Comparison of ENCODE assay signal across 20 cellular contexts in the genomic region with DNA sequence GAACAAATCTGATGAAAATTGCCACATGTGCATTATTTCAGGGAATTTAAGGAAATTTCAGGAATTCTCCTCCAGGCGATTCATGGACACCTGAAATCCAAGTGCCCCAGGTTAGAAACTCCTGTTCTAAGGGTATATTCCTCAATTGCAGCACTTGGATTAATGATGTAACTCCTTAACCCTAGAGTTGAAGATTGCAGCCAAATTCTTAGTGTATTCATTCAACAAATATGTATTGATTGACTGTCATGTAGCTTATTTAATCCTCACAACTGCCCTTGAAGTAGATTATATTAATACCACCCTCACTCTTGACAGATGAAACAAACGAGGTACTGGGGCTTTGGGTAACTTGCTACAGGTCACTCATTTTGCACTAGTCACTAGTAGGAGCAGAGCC. TPM values are rescaled to one million over a fixed set of nuclear protein-coding genes. Genes with fewer than 3 reads are reported as not detected.
"Had no signal": no experiment of that assay in that cellular context is flagged by ENCODE, and none has a peak within 500 bp of the region (broad histone marks: within the 10 kb centered on the region; RNA-seq: fewer than 3 reads in every experiment).

No MANE protein-coding gene starts in this region.

- H3K36me3 ChIP-seq: ovary, thoracic aorta had no signal

- ATAC-seq: activated CD4-positive, alpha-beta T cell treated with anti-CD3 and anti-CD28 coated beads for 36 hours; activated naive CD4-positive, alpha-beta T cell treated with anti-CD3 and anti-CD28 coated beads, Interleukin-2, amount 50 U/mL, for 72 hours; left cardiac atrium; naive thymus-derived CD4-positive, alpha-beta T cell; psoas muscle; right cardiac atrium had no signal

- DNase-seq: activated CD4-positive, alpha-beta T cell treated with anti-CD3 and anti-CD28 coated beads for 36 hours; activated CD4-positive, alpha-beta T cell treated with anti-CD3 and anti-CD28 coated beads, Interleukin-2, amount 50 U/mL, for 48 hours; activated gamma-delta T cell; erythroblast; hippocampal formation; left cardiac atrium; mesendoderm; naive thymus-derived CD4-positive, alpha-beta T cell; ovary; psoas muscle; right cardiac atrium; stimulated activated CD4-positive, alpha-beta T cell treated with anti-CD3 and anti-CD28 coated beads, Interleukin-4, amount 100 ng/mL, for 1 hour had no signal

- H3K4me1 ChIP-seq: psoas muscle had no signal

- H3K9me3 Mint-ChIP-seq: activated naive CD4-positive, alpha-beta T cell treated with anti-CD3 and anti-CD28 coated beads, Interleukin-2, amount 50 U/mL, for 72 hours; naive thymus-derived CD4-positive, alpha-beta T cell had no signal

- H3K9me3 ChIP-seq: ovary, psoas muscle, thoracic aorta had no signal

- H3K4me1 Mint-ChIP-seq: activated CD4-positive, alpha-beta T cell treated with anti-CD3 and anti-CD28 coated beads for 36 hours had no signal

- H3K4me3 Mint-ChIP-seq: activated CD4-positive, alpha-beta T cell treated with anti-CD3 and anti-CD28 coated beads for 36 hours; naive thymus-derived CD4-positive, alpha-beta T cell had no signal

- H3K27ac ChIP-seq: ovary, psoas muscle, skin epidermis, thoracic aorta had no signal

- H3K27me3 ChIP-seq: ovary had no signal

- H3K4me3 ChIP-seq: ovary, psoas muscle, skin epidermis, thoracic aorta had no signal

- H3K36me3 Mint-ChIP-seq: activated naive CD4-positive, alpha-beta T cell treated with anti-CD3 and anti-CD28 coated beads, Interleukin-2, amount 50 U/mL, for 72 hours; naive thymus-derived CD4-positive, alpha-beta T cell had no signal

- H3K27ac Mint-ChIP-seq: activated CD4-positive, alpha-beta T cell treated with anti-CD3 and anti-CD28 coated beads for 36 hours; activated naive CD4-positive, alpha-beta T cell treated with anti-CD3 and anti-CD28 coated beads, Interleukin-2, amount 50 U/mL, for 72 hours; naive thymus-derived CD4-positive, alpha-beta T cell had no signal

RNA-seq across cellular contexts. Expression of a gene that starts 49.8 kb away (rescaled TPM):
- total RNA-seq: activated CD4-positive, alpha-beta T cell treated with anti-CD3 and anti-CD28 coated beads for 36 hours; activated naive CD4-positive, alpha-beta T cell treated with anti-CD3 and anti-CD28 coated beads, Interleukin-2, amount 50 U/mL, for 72 hours; cardiac septum; dermis microvascular lymphatic vessel endothelial cell; left cardiac atrium; lower leg skin; naive thymus-derived CD4-positive, alpha-beta T cell; ovary; psoas muscle; right cardiac atrium; T-helper 2 cell treated with Interferon-gamma antibody and Interleukin-4, amounts not matched to agents 100 ng/mL and 5 ng/mL, for 36 hours; thoracic aorta; ureter had no signal
- polyA plus RNA-seq: naive thymus-derived CD4-positive, alpha-beta T cell; ovary; psoas muscle; right cardiac atrium had no signal
